ENCODE assay signal across 1 cellular context in the genomic region with DNA sequence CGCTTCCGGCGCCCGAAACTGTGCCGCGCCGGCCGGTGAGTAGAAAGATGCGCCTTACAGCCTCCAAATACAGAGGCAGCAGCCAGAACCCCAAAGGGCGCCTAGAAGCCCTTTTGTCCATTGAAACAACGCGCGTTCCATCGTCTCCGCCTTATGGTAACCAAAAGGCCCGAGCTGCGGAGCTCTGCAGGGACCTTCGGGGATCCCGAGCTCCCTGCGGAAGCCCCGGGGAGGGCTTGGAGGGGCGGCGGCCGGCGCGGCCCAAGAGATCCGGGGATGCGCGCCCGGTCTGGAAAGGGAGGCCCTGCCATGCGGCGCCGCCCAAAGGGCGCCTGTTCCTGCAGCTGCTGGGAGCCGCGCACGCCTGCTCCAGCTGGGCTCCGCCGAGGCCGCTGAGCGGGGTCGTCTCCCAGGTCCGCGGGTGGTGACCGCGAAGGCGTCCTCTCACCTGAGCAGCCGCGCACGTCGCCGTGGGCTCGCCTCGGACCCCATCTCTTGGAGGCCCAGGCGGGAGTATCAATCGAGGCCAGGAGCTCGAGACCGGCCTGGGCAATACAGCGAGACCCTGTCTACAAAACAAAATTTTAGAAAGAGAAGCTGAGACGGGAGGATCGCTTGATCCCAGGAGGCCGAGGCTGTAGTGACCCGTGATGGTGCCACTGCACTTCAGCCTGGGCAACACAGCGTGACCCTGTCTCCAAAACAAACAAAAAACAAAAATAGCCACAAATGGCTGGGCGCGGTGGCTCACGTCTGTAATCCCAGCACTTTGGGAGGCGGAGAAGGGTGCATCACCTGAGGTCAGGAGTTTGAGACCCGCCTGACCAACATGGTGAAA.
TF ChIP-seq lines count a peak whose summit lies in the region.

No MANE protein-coding gene starts in this region.

TF ChIP-seq in HEK293, 187 proteins besides CTCF, POLR2A, EP300 and RAD21 (continued from another document and continues in another):
- TF ChIP-seq, protein P1, sequence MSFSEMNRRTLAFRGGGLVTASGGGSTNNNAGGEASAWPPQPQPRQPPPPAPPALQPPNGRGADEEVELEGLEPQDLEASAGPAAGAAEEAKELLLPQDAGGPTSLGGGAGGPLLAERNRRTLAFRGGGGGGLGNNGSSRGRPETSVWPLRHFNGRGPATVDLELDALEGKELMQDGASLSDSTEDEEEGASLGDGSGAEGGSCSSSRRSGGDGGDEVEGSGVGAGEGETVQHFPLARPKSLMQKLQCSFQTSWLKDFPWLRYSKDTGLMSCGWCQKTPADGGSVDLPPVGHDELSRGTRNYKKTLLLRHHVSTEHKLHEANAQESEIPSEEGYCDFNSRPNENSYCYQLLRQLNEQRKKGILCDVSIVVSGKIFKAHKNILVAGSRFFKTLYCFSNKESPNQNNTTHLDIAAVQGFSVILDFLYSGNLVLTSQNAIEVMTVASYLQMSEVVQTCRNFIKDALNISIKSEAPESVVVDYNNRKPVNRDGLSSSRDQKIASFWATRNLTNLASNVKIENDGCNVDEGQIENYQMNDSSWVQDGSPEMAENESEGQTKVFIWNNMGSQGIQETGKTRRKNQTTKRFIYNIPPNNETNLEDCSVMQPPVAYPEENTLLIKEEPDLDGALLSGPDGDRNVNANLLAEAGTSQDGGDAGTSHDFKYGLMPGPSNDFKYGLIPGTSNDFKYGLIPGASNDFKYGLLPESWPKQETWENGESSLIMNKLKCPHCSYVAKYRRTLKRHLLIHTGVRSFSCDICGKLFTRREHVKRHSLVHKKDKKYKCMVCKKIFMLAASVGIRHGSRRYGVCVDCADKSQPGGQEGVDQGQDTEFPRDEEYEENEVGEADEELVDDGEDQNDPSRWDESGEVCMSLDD (tag by site-specific recombination; IDR thresholded peaks at IDR 0.05): no peak; the same call in 1 of the 2 replicates
- TF ChIP-seq MEIS1 (CRISPR knock-in tag; IDR thresholded peaks at IDR 0.05; ENCODE audit: borderline replicate concordance) (no peak), ZXDB (tag by site-specific recombination; IDR thresholded peaks at IDR 0.05) (peak; percentile 91; the same call in 1 of the 2 replicates), ZNF16 (tag by site-specific recombination; IDR thresholded peaks at IDR 0.05; ENCODE audit: low read depth) (no peak), ZNF600 (tag by site-specific recombination; IDR thresholded peaks at IDR 0.05) (peak; percentile 61; the same call in 1 of the 2 replicates), ZNF292 (tag by site-specific recombination; IDR thresholded peaks at IDR 0.05; ENCODE audit: borderline replicate concordance, low read depth) (no peak), ZNF426 (tag by site-specific recombination; IDR thresholded peaks at IDR 0.05) (no peak), ZNF623 (tag by site-specific recombination; IDR thresholded peaks at IDR 0.05) (no peak; the same call in 1 of the 2 replicates), ZNF701 (tag by site-specific recombination; IDR thresholded peaks at IDR 0.05) (no peak), ZNF529 (tag by site-specific recombination; IDR thresholded peaks at IDR 0.05; ENCODE audit: insufficient replicate concordance) (no peak), ZNF274 (IDR thresholded peaks at IDR 0.05; ENCODE audit: low read length) (no peak), ZNF274 (tag by site-specific recombination; IDR thresholded peaks at IDR 0.05; ENCODE audit: borderline replicate concordance) (no peak), SETDB1 (IDR thresholded peaks at IDR 0.05; ENCODE audit: insufficient read length, low read length) (no peak), ZNF621 (tag by site-specific recombination; IDR thresholded peaks at IDR 0.05) (no peak), ZBTB11 (tag by site-specific recombination; conservative IDR thresholded peaks at IDR 0.05; ENCODE audit: low read depth) (peak; percentile 70), ZFP69B (tag by site-specific recombination; IDR thresholded peaks at IDR 0.05) (peak; percentile 8; the same call in 1 of the 2 replicates), IKZF3 (tag by site-specific recombination; IDR thresholded peaks at IDR 0.05) (peak; percentile 40; the same call in 1 of the 2 replicates), KLF10 (tag by site-specific recombination; IDR thresholded peaks at IDR 0.05) (no peak; the same call in 1 of the 2 replicates), ZNF548 (tag by site-specific recombination; IDR thresholded peaks at IDR 0.05) (no peak), ZIC2 (tag by site-specific recombination; IDR thresholded peaks at IDR 0.05) (no peak), GLI2 (tag by site-specific recombination; IDR thresholded peaks at IDR 0.05; ENCODE audit: borderline replicate concordance, low read depth) (no peak), ZBTB6 (tag by site-specific recombination; IDR thresholded peaks at IDR 0.05) (no peak), ZNF302 (tag by site-specific recombination; IDR thresholded peaks at IDR 0.05; ENCODE audit: low read depth) (no peak), SCRT1 (tag by site-specific recombination; IDR thresholded peaks at IDR 0.05; ENCODE audit: borderline replicate concordance) (no peak), HOXC10 (CRISPR knock-in tag; IDR thresholded peaks at IDR 0.05) (no peak), ZNF114 (tag by site-specific recombination; IDR thresholded peaks at IDR 0.05) (no peak), ZNF311 (tag by site-specific recombination; IDR thresholded peaks at IDR 0.05; ENCODE audit: borderline replicate concordance) (no peak), OVOL3 (tag by site-specific recombination; IDR thresholded peaks at IDR 0.05) (no peak), ZBTB20 (tag by site-specific recombination; IDR thresholded peaks at IDR 0.05) (peak; percentile 90), REPIN1 (tag by site-specific recombination; IDR thresholded peaks at IDR 0.05; ENCODE audit: low read depth) (no peak), ZNF473 (tag by site-specific recombination; IDR thresholded peaks at IDR 0.05) (no peak), ZNF23 (tag by site-specific recombination; IDR thresholded peaks at IDR 0.05; ENCODE audit: borderline replicate concordance) (no peak), ZNF791 (tag by site-specific recombination; IDR thresholded peaks at IDR 0.05) (no peak), ZNF184 (tag by site-specific recombination; IDR thresholded peaks at IDR 0.05) (no peak)
- TF ChIP-seq, protein P2, sequence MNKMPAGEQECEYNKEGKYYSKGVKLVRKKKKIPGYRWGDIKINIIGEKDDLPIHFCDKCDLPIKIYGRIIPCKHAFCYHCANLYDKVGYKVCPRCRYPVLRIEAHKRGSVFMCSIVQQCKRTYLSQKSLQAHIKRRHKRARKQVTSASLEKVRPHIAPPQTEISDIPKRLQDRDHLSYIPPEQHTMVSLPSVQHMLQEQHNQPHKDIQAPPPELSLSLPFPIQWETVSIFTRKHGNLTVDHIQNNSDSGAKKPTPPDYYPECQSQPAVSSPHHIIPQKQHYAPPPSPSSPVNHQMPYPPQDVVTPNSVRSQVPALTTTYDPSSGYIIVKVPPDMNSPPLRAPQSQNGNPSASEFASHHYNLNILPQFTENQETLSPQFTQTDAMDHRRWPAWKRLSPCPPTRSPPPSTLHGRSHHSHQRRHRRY (tag by site-specific recombination; IDR thresholded peaks at IDR 0.05): no peak
- TF ChIP-seq, protein P3, sequence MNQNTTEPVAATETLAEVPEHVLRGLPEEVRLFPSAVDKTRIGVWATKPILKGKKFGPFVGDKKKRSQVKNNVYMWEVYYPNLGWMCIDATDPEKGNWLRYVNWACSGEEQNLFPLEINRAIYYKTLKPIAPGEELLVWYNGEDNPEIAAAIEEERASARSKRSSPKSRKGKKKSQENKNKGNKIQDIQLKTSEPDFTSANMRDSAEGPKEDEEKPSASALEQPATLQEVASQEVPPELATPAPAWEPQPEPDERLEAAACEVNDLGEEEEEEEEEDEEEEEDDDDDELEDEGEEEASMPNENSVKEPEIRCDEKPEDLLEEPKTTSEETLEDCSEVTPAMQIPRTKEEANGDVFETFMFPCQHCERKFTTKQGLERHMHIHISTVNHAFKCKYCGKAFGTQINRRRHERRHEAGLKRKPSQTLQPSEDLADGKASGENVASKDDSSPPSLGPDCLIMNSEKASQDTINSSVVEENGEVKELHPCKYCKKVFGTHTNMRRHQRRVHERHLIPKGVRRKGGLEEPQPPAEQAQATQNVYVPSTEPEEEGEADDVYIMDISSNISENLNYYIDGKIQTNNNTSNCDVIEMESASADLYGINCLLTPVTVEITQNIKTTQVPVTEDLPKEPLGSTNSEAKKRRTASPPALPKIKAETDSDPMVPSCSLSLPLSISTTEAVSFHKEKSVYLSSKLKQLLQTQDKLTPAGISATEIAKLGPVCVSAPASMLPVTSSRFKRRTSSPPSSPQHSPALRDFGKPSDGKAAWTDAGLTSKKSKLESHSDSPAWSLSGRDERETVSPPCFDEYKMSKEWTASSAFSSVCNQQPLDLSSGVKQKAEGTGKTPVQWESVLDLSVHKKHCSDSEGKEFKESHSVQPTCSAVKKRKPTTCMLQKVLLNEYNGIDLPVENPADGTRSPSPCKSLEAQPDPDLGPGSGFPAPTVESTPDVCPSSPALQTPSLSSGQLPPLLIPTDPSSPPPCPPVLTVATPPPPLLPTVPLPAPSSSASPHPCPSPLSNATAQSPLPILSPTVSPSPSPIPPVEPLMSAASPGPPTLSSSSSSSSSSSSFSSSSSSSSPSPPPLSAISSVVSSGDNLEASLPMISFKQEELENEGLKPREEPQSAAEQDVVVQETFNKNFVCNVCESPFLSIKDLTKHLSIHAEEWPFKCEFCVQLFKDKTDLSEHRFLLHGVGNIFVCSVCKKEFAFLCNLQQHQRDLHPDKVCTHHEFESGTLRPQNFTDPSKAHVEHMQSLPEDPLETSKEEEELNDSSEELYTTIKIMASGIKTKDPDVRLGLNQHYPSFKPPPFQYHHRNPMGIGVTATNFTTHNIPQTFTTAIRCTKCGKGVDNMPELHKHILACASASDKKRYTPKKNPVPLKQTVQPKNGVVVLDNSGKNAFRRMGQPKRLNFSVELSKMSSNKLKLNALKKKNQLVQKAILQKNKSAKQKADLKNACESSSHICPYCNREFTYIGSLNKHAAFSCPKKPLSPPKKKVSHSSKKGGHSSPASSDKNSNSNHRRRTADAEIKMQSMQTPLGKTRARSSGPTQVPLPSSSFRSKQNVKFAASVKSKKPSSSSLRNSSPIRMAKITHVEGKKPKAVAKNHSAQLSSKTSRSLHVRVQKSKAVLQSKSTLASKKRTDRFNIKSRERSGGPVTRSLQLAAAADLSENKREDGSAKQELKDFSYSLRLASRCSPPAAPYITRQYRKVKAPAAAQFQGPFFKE (tag by site-specific recombination; IDR thresholded peaks at IDR 0.05; ENCODE audit: borderline replicate concordance): no peak
- TF ChIP-seq, protein P4, sequence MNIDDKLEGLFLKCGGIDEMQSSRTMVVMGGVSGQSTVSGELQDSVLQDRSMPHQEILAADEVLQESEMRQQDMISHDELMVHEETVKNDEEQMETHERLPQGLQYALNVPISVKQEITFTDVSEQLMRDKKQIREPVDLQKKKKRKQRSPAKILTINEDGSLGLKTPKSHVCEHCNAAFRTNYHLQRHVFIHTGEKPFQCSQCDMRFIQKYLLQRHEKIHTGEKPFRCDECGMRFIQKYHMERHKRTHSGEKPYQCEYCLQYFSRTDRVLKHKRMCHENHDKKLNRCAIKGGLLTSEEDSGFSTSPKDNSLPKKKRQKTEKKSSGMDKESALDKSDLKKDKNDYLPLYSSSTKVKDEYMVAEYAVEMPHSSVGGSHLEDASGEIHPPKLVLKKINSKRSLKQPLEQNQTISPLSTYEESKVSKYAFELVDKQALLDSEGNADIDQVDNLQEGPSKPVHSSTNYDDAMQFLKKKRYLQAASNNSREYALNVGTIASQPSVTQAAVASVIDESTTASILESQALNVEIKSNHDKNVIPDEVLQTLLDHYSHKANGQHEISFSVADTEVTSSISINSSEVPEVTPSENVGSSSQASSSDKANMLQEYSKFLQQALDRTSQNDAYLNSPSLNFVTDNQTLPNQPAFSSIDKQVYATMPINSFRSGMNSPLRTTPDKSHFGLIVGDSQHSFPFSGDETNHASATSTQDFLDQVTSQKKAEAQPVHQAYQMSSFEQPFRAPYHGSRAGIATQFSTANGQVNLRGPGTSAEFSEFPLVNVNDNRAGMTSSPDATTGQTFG (tag by site-specific recombination; IDR thresholded peaks at IDR 0.05; ENCODE audit: borderline replicate concordance): no peak
- TF ChIP-seq, protein P5, sequence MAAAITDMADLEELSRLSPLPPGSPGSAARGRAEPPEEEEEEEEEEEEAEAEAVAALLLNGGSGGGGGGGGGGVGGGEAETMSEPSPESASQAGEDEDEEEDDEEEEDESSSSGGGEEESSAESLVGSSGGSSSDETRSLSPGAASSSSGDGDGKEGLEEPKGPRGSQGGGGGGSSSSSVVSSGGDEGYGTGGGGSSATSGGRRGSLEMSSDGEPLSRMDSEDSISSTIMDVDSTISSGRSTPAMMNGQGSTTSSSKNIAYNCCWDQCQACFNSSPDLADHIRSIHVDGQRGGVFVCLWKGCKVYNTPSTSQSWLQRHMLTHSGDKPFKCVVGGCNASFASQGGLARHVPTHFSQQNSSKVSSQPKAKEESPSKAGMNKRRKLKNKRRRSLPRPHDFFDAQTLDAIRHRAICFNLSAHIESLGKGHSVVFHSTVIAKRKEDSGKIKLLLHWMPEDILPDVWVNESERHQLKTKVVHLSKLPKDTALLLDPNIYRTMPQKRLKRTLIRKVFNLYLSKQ (tag by site-specific recombination; IDR thresholded peaks at IDR 0.05; ENCODE audit: borderline replicate concordance): no peak
